Comparison of ENCODE assay signal across 9 cellular contexts in the genomic region with DNA sequence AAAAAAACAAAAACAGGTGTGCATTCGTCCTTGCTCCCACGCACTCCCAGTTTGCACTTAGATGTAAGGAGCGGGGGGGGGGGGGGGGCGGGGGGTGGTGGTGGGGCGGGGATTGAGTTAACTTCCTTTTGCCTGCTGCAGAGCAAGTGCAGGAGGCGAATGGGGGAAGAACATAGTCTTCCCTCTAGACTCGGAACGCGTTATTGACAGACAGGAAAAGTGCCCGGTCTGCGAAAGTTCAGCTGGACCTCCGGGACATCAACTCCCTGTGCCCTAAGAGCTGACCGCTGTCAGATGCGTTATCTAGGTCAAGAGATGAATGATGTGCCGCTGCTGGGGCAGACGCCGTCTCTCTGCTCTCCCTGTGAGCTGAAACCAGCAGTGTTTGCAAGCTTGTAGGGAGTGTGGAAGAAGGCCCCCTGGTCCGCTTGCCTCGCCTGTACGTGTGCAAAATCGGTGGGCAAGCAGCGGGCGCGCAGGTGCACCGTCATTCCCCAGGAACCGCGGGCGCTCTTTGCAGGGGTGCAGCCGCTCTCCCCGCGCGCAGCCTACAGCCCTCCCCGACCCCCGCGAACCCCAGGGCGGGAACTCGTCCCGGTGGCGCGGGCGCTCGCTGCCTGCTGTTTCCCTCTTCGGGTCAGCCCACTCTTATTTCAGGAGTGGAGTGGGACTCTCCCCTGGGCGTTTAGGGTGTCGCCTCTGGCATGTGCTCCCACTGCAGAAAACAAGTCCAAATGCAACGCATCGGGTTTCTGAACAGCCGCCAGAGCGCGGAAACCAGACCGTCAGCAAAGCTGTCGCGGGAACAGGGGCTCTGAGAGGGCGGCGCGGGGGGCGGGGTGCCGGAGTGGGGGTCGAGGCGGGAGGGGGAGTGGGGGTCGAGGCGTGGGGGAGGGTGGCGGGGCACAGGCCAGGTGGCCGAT. TPM values are rescaled to one million over a fixed set of nuclear protein-coding genes. Genes with fewer than 3 reads are reported as not detected.
DNase-seq lines count a peak whose midpoint lies in the region; ATAC-seq, FAIRE-seq and TF ChIP-seq lines count a peak whose summit lies in the region.
"Had no signal": no experiment of that assay in that cellular context is flagged by ENCODE, and none has a peak within 500 bp of the region (broad histone marks: within the 10 kb centered on the region; RNA-seq: fewer than 3 reads in every experiment).

No MANE protein-coding gene starts in this region.

- no peaks in the 10 kb centered on the region for H3K9me3 ChIP-seq in Peyer's patch
- no peaks in the 10 kb centered on the region for H3K9me3 ChIP-seq in K562 (replicated peaks; ENCODE audit: control insufficient read depth, insufficient read depth, low read depth, low read length)
- no peaks in the 10 kb centered on the region for H3K9me3 ChIP-seq in kidney (ENCODE audit: control insufficient read depth in 1 of 2, low read length in 2 of 2)

- H3K4me1 ChIP-seq in Peyer's patch (peaks cover 0 to 32% (median 8%) of the 10 kb centered on the region in 4 donors), K562 (replicated peaks in 1 of 2; ENCODE audit: control insufficient read depth in 2 of 2, insufficient read depth in 2 of 2, low read length in 2 of 2) (peaks cover 9 to 40% of the 10 kb centered on the region in 2 experiments), kidney (ENCODE audit: control insufficient read depth in 1 of 2, insufficient read depth in 1 of 2, low read depth in 1 of 2, low read length in 2 of 2) (peaks cover 6 to 26% of the 10 kb centered on the region in 2 donors)

- TF ChIP-seq CTCF in Peyer's patch (IDR thresholded peaks at IDR 0.05) (no peak), K562 (IDR thresholded peaks at IDR 0.05 in 2 of 3, conservative IDR thresholded peaks at IDR 0.05 in 1 of 3; ENCODE audit: insufficient read depth in 2 of 3, low read depth in 1 of 3, low read length in 3 of 3) (no peak), kidney (IDR thresholded peaks at IDR 0.05; ENCODE audit: borderline replicate concordance, extremely low read depth, insufficient read depth) (no peak)

- TF ChIP-seq EP300 in K562 (IDR thresholded peaks at IDR 0.05; ENCODE audit: low read length): no peak

- H3K27me3 ChIP-seq in Peyer's patch: no peaks in the 10 kb centered on the region
- H3K27me3 ChIP-seq in K562 (ENCODE audit: control insufficient read depth in 2 of 2, insufficient read depth in 2 of 2, low read length in 2 of 2): no peaks in the 10 kb centered on the region

- H3K27ac ChIP-seq in Peyer's patch: peak overlapping the region; percentile 55 to 97 (median 95)
- H3K27ac ChIP-seq in K562 (ENCODE audit: extremely low read depth, low read depth, low read length): no peak overlapping the region
- peak overlapping the region in 1 of 2 donors; percentile 32 for H3K27ac ChIP-seq in kidney (ENCODE audit: low read depth in 2 of 2, low read length in 2 of 2)

- intact Hi-C loops in K562 (cut with micrococcal nuclease): no loop called here
- intact Hi-C loops in kidney (cut with DNase I): no loop called here

- no TSS peak for BruUV-seq in K562 (replicated peaks; lab: Mats Ljungman, UMichigan)

- FAIRE-seq in K562 (lab: Jason Lieb, UNC) (peak; percentile 63), kidney (lab: Jason Lieb, UNC) (no peak)
- FAIRE-seq: colon had no signal

- TF ChIP-seq RAD21 in K562 (CRISPR knock-in tag; conservative IDR thresholded peaks at IDR 0.05 in 1 of 2, IDR thresholded peaks at IDR 0.05 in 1 of 2): no peak

- WGBS in K562 (ENCODE audit: insufficient coverage, low coverage, missing lambda C conversion rate): 44% methylated on average over 40 of the region's 64 CpGs

- CTCF ChIA-PET in K562 (lab: Yijun Ruan, JAX; ENCODE audit: low intra/inter-chr PET ratio): no interaction called here

- H3K9me1 ChIP-seq in K562 (ENCODE audit: control insufficient read depth, insufficient read depth, low read length): no peaks in the 10 kb centered on the region

- no peak for TF ChIP-seq POLR2A in Peyer's patch (IDR thresholded peaks at IDR 0.05)
- TF ChIP-seq POLR2A in K562 (conservative IDR thresholded peaks at IDR 0.05): no peak

- no peak for ATAC-seq in K562

- peaks cover 19% of the 10 kb centered on the region for H4K20me1 ChIP-seq in K562 (replicated peaks; ENCODE audit: control insufficient read depth, insufficient read depth, low read length)

- in situ Hi-C loops in K562 (cut with MboI): loop anchor here (5.0 kb wide), 1 partner anchor 191 kb away; no protein-coding TSS in a partner anchor

- H3K9ac ChIP-seq in K562 (ENCODE audit: insufficient read depth in 1 of 2, low read depth in 2 of 2, low read length in 2 of 2): 0 out of 4 replicates have a peak overlapping the region, but pooled peaks of 1 of the 2 experiments have one; percentile 0
- H3K9ac ChIP-seq in kidney (ENCODE audit: low read length in 2 of 2): peak overlapping the region in 1 of 2 donors; percentile 34

- peak overlapping the region; percentile 55 to 90 (median 86) for H3K4me3 ChIP-seq in Peyer's patch
- 0 out of 2 replicates have a peak overlapping the region, but pooled peaks have one; percentile 9 for H3K4me3 ChIP-seq in K562
- peak overlapping the region; percentile 53 for H3K4me3 ChIP-seq in kidney (ENCODE audit: low read length in 2 of 2)

- H3K79me2 ChIP-seq in K562 (ENCODE audit: control insufficient read depth, insufficient read depth, low read length): peaks cover 9% of the 10 kb centered on the region

- POLR2A ChIA-PET in K562 (lab: Yijun Ruan, JAX): no interaction called here

- H3K36me3 ChIP-seq in Peyer's patch: no peaks in the 10 kb centered on the region
- no peaks in the 10 kb centered on the region for H3K36me3 ChIP-seq in K562 (ENCODE audit: control insufficient read depth, insufficient read depth, low read length)
- H3K36me3 ChIP-seq in kidney (ENCODE audit: control insufficient read depth in 1 of 2, insufficient read depth in 2 of 2, low read length in 2 of 2): no peaks in the 10 kb centered on the region

- no peak overlapping the region; the same call in 1 of the 2 replicates for H2AFZ ChIP-seq in K562 (ENCODE audit: low read depth, low read length)

- H3K4me2 ChIP-seq in K562 (ENCODE audit: insufficient read depth, low read length): peak overlapping the region; percentile 52; the same call in 1 of the 2 replicates

- peak; percentile 28 for DNase-seq in NCI-H345 (lab: John Stamatoyannopoulos, UW)
- DNase-seq in NCI-H345 treated with DMSO at 0.1 percent for 48 hours (lab: John Stamatoyannopoulos, UW; ENCODE audit: unreplicated experiment): no peak
- peak; percentile 40 to 67 (median 66) for DNase-seq in Peyer's patch
- peak in 3 of 4 experiments; percentile 28 to 31 (median 30) for DNase-seq in K562 (ENCODE audit: extremely low read depth in 1 of 4, low spot score in 3 of 4)
- no peak for DNase-seq in kidney
- peak; percentile 47 to 52 for DNase-seq in stimulated activated CD4-positive, alpha-beta T cell treated with anti-CD3 and anti-CD28 coated beads, Interleukin-2, amount 100 ng/mL, for 24 hours
- DNase-seq in NCI-H187 treated with DMSO at 0.1 percent for 48 hours (lab: John Stamatoyannopoulos, UW): no peak
- no peak for DNase-seq in NCI-H1930 (lab: John Stamatoyannopoulos, UW)

TF ChIP-seq in K562, 482 proteins besides CTCF, POLR2A, EP300 and RAD21 (continues in another document):
- TF ChIP-seq SIX5 (IDR thresholded peaks at IDR 0.05; ENCODE audit: borderline replicate concordance in 1 of 2, insufficient read depth in 1 of 2, low read depth in 1 of 2, low read length in 2 of 2) (no peak), MEIS2 (IDR thresholded peaks at IDR 0.05; ENCODE audit: partially characterized antibody) (peak; percentile 88), GABPA (tag; conservative IDR thresholded peaks at IDR 0.05; ENCODE audit: low read depth) (no peak), HNRNPLL (IDR thresholded peaks at IDR 0.05; ENCODE audit: low read depth, low read length, poor library complexity, severe bottlenecking) (no peak), NFE2L1 (tag; IDR thresholded peaks at IDR 0.05; ENCODE audit: borderline replicate concordance, low read depth) (no peak), TFAP4 (CRISPR knock-in tag; IDR thresholded peaks at IDR 0.05; ENCODE audit: borderline replicate concordance) (peak; percentile 33; the same call in 1 of the 2 replicates), ZNF584 (CRISPR knock-in tag; IDR thresholded peaks at IDR 0.05; ENCODE audit: low read depth) (no peak)

RNA-seq across cellular contexts. Expression of gene PFKFB3, which starts 1.9 kb away (rescaled TPM):
- total RNA-seq in Peyer's patch: 10 to 100 TPM; 15.2 to 85.0 (median 36.6) TPM
- total RNA-seq in K562 (2011; cell fraction: chromatin; rRNA removed; ENCODE audit: low replicate concordance): 25.5 and 39.0 TPM in 2 replicates
- total RNA-seq in K562 (2011; cell fraction: nucleolus; rRNA removed): 19.2 and 20.8 TPM in 2 replicates
- 15.2 and 16.8 TPM in 2 replicates for total RNA-seq in K562 (2011; cell fraction: nucleoplasm; rRNA removed)
- 7.1 and 8.7 TPM in 2 replicates for total RNA-seq in K562 (2014; rRNA removed)
- total RNA-seq in K562 (2014; rRNA removed; fragmentation: Illumina TruSeq; extraction: Trizol): 7.3 and 8.5 TPM in 2 replicates
- total RNA-seq in K562 (2015; rRNA removed; fragmentation: Illumina TruSeq; extraction: Trizol): 7.8 and 8.5 TPM in 2 replicates
- 21.1 and 21.6 TPM in 2 replicates for total RNA-seq in K562 (2021)
- 7.8 and 11.2 TPM in 2 replicates for polyA plus RNA-seq in K562 (2011; rRNA removed)
- 8.6 and 13.1 TPM in 2 replicates for polyA plus RNA-seq in K562 (2011; cell fraction: cytosol; rRNA removed)
- 17.4 and 21.2 TPM in 2 replicates for polyA plus RNA-seq in K562 (2011; cell fraction: nucleus; rRNA removed)
- polyA plus RNA-seq in K562 (2012): 9.6 and 10.0 TPM in 2 replicates
- polyA plus RNA-seq in K562 (2014; fragmentation: Illumina TruSeq; extraction: Trizol): 15.0 TPM in 2 replicates
- under 1 TPM; 0.46 to 0.73 TPM for polyA plus RNA-seq in K562 (2014; fragmentation: Nextera tagmentation; extraction: Ambion mirVana)
- 8.4 and 10.4 TPM in 2 replicates for polyA plus RNA-seq in K562 (2014; rRNA removed)
- 9.6 and 9.7 TPM in 2 replicates for polyA minus RNA-seq in K562 (2011; rRNA and poly(A)+ RNA removed)
- polyA minus RNA-seq in K562 (2011; cell fraction: cytosol; rRNA and poly(A)+ RNA removed): 5.0 TPM in 2 replicates
- polyA minus RNA-seq in K562 (2011; cell fraction: nucleus; rRNA and poly(A)+ RNA removed): 7.9 and 14.4 TPM in 2 replicates
- total RNA-seq in kidney: 141 TPM
- polyA plus RNA-seq in kidney (ENCODE audit: insufficient read depth, low read depth, low replicate concordance): 34.9 TPM

Comparison
In these comparisons a context has a peak if more than half of its experiments do, and no peak if none do; other contexts are left out.
1. DNase-seq: peak in NCI-H345 (single experiment), Peyer's patch (3 of 3), K562 (3 of 4) and stimulated activated CD4-positive, alpha-beta T cell treated with anti-CD3 and anti-CD28 coated beads, Interleukin-2, amount 100 ng/mL, for 24 hours (2 of 2); none in NCI-H345 treated with DMSO at 0.1 percent for 48 hours (single experiment), kidney (single experiment), NCI-H187 treated with DMSO at 0.1 percent for 48 hours (single experiment) and NCI-H1930 (0 of 2).
2. H3K4me3 ChIP-seq: peak in every context shown above with its lines; median percentile 86 in Peyer's patch; 53 in kidney; 9 in K562.